16 cellular contexts compared by ENCODE assay signal in genomic region chr6:105488521-105489212, GRCh38.
A peak's percentile ranks its signal among the peaks of the same experiment; 100 is the strongest.
DNase-seq lines count a peak whose midpoint lies in the region; ATAC-seq and TF ChIP-seq lines count a peak whose summit lies in the region.
"Had no signal": no experiment of that assay in that cellular context is flagged by ENCODE, and none has a peak within 500 bp of the region (broad histone marks: within the 10 kb centered on the region; RNA-seq: fewer than 3 reads in every experiment).

No MANE protein-coding gene starts in this region.

- H3K36me3 ChIP-seq in heart right ventricle, result no peaks in the 10 kb centered on the region
- no peaks in the 10 kb centered on the region for H3K36me3 ChIP-seq in right atrium auricular region
- H3K36me3 ChIP-seq in mesenchymal stem cell (ENCODE audit: control insufficient read depth in 1 of 2, insufficient read depth in 2 of 2, low read depth in 1 of 2, low read length in 2 of 2), result no peaks in the 10 kb centered on the region

- ATAC-seq in heart right ventricle (peak in 7 of 8 donors; percentile 41 to 82 (median 60)), HG02973 (IDR thresholded peaks at IDR 0.05; ENCODE audit: unreplicated experiment) (no peak), HG03565 (IDR thresholded peaks at IDR 0.05; ENCODE audit: unreplicated experiment) (no peak), GM19351 (IDR thresholded peaks at IDR 0.05; ENCODE audit: unreplicated experiment) (no peak)
- ATAC-seq: activated naive CD8-positive, alpha-beta T cell treated with anti-CD3 and anti-CD28 coated beads, Interleukin-2, amount 50 U/mL, for 24 hours had no signal

- POLR2A ChIA-PET in HEK293T (lab: Yijun Ruan, JAX), result no interaction called here

- peak overlapping the region in 6 of 10 donors; percentile 8 to 30 (median 14) for H3K4me3 ChIP-seq in heart right ventricle
- no peak overlapping the region for H3K4me3 ChIP-seq in right atrium auricular region
- H3K4me3 ChIP-seq in coronary artery, result peak overlapping the region; percentile 33
- peak overlapping the region in 1 of 2 experiments; percentile 30 for H3K4me3 ChIP-seq in mesenchymal stem cell (ENCODE audit: insufficient read depth in 1 of 2, low read depth in 1 of 2, low read length in 2 of 2)

- H2BK15ac ChIP-seq in mesenchymal stem cell (ENCODE audit: low read depth, poor library complexity, severe bottlenecking), result no peak overlapping the region

- no peak overlapping the region for H3K23ac ChIP-seq in mesenchymal stem cell (ENCODE audit: low read length in 2 of 2)

- H3K79me1 ChIP-seq in mesenchymal stem cell (replicated peaks; ENCODE audit: low read length, poor library complexity, severe bottlenecking), result no peaks in the 10 kb centered on the region

- H3K14ac ChIP-seq in mesenchymal stem cell (ENCODE audit: low read length in 2 of 2), result peak overlapping the region in 1 of 2 experiments; percentile 53

- no peak overlapping the region for H3K4me2 ChIP-seq in mesenchymal stem cell (ENCODE audit: low read length, poor library complexity, severe bottlenecking)

- H3K27me3 ChIP-seq in heart right ventricle, result no peaks in the 10 kb centered on the region
- H3K27me3 ChIP-seq in right atrium auricular region, result no peaks in the 10 kb centered on the region
- H3K27me3 ChIP-seq in mesenchymal stem cell (ENCODE audit: control insufficient read depth in 1 of 2, insufficient read depth in 1 of 2, low read length in 2 of 2), result no peaks in the 10 kb centered on the region

- CTCF ChIA-PET in HEK293T (lab: Yijun Ruan, JAX), result interaction anchor here (0.6 to 2.2 kb wide), 4 partner anchors 21 to 735 kb away, joined by 3 to 5 read pairs (median 4); no protein-coding TSS in a partner anchor

- H3K18ac ChIP-seq in mesenchymal stem cell (ENCODE audit: low read depth in 1 of 2, low read length in 2 of 2), result peak overlapping the region; percentile 41 to 52

- intact Hi-C loops in heart right ventricle (cut with DNase I), result loop anchor here (5.0 to 10.0 kb wide), 13 partner anchors 109 to 816 kb away; partner anchors contain the start of gene PRDM1 (in 5 of the 10)

- H3K27ac ChIP-seq in heart right ventricle (peak overlapping the region in 8 of 10 donors; percentile 28 to 72 (median 56)), right atrium auricular region (no peak overlapping the region), coronary artery (no peak overlapping the region), mesenchymal stem cell (ENCODE audit: low read length, poor library complexity, severe bottlenecking) (no peak overlapping the region)

- peak overlapping the region; percentile 15 for H2BK120ac ChIP-seq in mesenchymal stem cell (ENCODE audit: low read depth, low read length)

- 38 to 53% methylated on average over 8 of the region's 8 CpGs for WGBS in heart right ventricle, 2 donors
- 62% methylated on average over 8 of the region's 8 CpGs for WGBS in mesenchymal stem cell

- no peak overlapping the region for H4K91ac ChIP-seq in mesenchymal stem cell (ENCODE audit: low read length)

- DNase-seq in heart right ventricle (peak in 1 of 2 donors; percentile 36), right atrium auricular region (ENCODE audit: low spot score) (no peak), coronary artery (ENCODE audit: low spot score) (no peak), mesenchymal stem cell (peak; percentile 35), HEK293T (ENCODE audit: extremely low spot score) (no peak)
- DNase-seq: ACHN; activated CD8-positive, alpha-beta memory T cell treated with anti-CD3 and anti-CD28 coated beads for 24 hours; activated naive CD8-positive, alpha-beta T cell treated with anti-CD3 and anti-CD28 coated beads, Interleukin-2, amount 50 U/mL, for 24 hours; DMS153; effector memory CD4-positive, alpha-beta T cell; naive B cell; NCI-H82; stimulated activated naive CD4-positive, alpha-beta T cell treated with Interleukin-2 at 50 U/mL for 16 hours had no signal

- H3K4ac ChIP-seq in mesenchymal stem cell (ENCODE audit: low read depth in 1 of 2, low read length in 2 of 2), result peak overlapping the region in 1 of 2 experiments; percentile 67

- peaks cover 9 to 56% (median 45%) of the 10 kb centered on the region in 9 donors for H3K4me1 ChIP-seq in heart right ventricle
- H3K4me1 ChIP-seq in right atrium auricular region, result peaks cover 0 to 19% of the 10 kb centered on the region in 2 donors
- no peaks in the 10 kb centered on the region for H3K4me1 ChIP-seq in mesenchymal stem cell (ENCODE audit: control insufficient read depth, insufficient read depth, low read depth, low read length)

- H2BK12ac ChIP-seq in mesenchymal stem cell (ENCODE audit: low read length in 2 of 2), result peak overlapping the region in 1 of 2 experiments; percentile 24

- H2BK5ac ChIP-seq in mesenchymal stem cell (ENCODE audit: low read depth, low read length, poor library complexity, severe bottlenecking), result no peak overlapping the region

- peak in 2 of 9 donors; percentile 8 to 22 for TF ChIP-seq CTCF in heart right ventricle (IDR thresholded peaks at IDR 0.05)
- no peak for TF ChIP-seq CTCF in right atrium auricular region (IDR thresholded peaks at IDR 0.05)
- no peak for TF ChIP-seq CTCF in coronary artery (IDR thresholded peaks at IDR 0.05)

- no peak overlapping the region for H2AFZ ChIP-seq in mesenchymal stem cell (ENCODE audit: low read depth, low read length)

- H3K9ac ChIP-seq in mesenchymal stem cell (ENCODE audit: low read length), result peak overlapping the region; percentile 66

- H2AK5ac ChIP-seq in mesenchymal stem cell (ENCODE audit: low read length, severe bottlenecking), result no peak overlapping the region

- H3K9me3 ChIP-seq in heart right ventricle (no peaks in the 10 kb centered on the region), right atrium auricular region (no peaks in the 10 kb centered on the region), mesenchymal stem cell (ENCODE audit: control insufficient read depth, low read length) (no peaks in the 10 kb centered on the region)

- H4K8ac ChIP-seq in mesenchymal stem cell (ENCODE audit: low read length), result no peak overlapping the region

TF ChIP-seq in HEK293T, 16 proteins besides CTCF, POLR2A, EP300 and RAD21:
- no peak for TF ChIP-seq PKNOX1 (IDR thresholded peaks at IDR 0.05)
- TF ChIP-seq FOXA1 (IDR thresholded peaks at IDR 0.05), result no peak
- TF ChIP-seq L3MBTL2 (conservative IDR thresholded peaks at IDR 0.05), result no peak
- no peak for TF ChIP-seq TARDBP (IDR thresholded peaks at IDR 0.05)
- TF ChIP-seq NFRKB (IDR thresholded peaks at IDR 0.05), result no peak
- TF ChIP-seq ELF4 (IDR thresholded peaks at IDR 0.05), result no peak
- no peak for TF ChIP-seq CTBP1 (IDR thresholded peaks at IDR 0.05; ENCODE audit: borderline replicate concordance)
- no peak for TF ChIP-seq ARNT (IDR thresholded peaks at IDR 0.05)
- TF ChIP-seq BHLHE40 (IDR thresholded peaks at IDR 0.05; ENCODE audit: borderline replicate concordance), result no peak
- no peak for TF ChIP-seq FOXK2 (IDR thresholded peaks at IDR 0.05)
- TF ChIP-seq HDGF (IDR thresholded peaks at IDR 0.05; ENCODE audit: borderline replicate concordance), result no peak

Comparison
In these comparisons a context has a peak if more than half of its experiments do, and no peak if none do; other contexts are left out.
1. H3K27ac ChIP-seq: peak in heart right ventricle (8 of 10); none in right atrium auricular region (0 of 2), coronary artery (0 of 2) and mesenchymal stem cell (single experiment).
2. H3K4me3 ChIP-seq: peak in heart right ventricle (6 of 10) and coronary artery (single experiment); none in right atrium auricular region (0 of 2).
3. ATAC-seq: peak in heart right ventricle (7 of 8); none in HG02973 (single experiment), HG03565 (single experiment) and GM19351 (single experiment).